Comparison of ENCODE assay signal across 20 cellular contexts in genomic region chr16:23388786-23389185, GRCh38.
"Had no signal": no experiment of that assay in that cellular context is flagged by ENCODE, and none has a peak within 500 bp of the region (broad histone marks: within the 10 kb centered on the region; RNA-seq: fewer than 3 reads in every experiment).

No MANE protein-coding gene starts in this region.

- H3K27ac Mint-ChIP-seq: activated CD8-positive, alpha-beta memory T cell treated with anti-CD3 and anti-CD28 coated beads, Interleukin-2, amount 10 ng/mL, durations not matched to agents 7 days and 5 days; activated naive CD4-positive, alpha-beta T cell treated with anti-CD3 and anti-CD28 coated beads, Interleukin-2, amount 50 U/mL, for 24 hours; activated T-cell treated with anti-CD3 and anti-CD28 coated beads, Interleukin-2, amount 50 U/mL, for 24 hours; activated T-helper 1 cell treated with anti-CD3 and anti-CD28 coated beads, Interleukin-12 subunit alpha, Interleukin-12 subunit beta, Interleukin-2, Interleukin-4 antibody, amounts not matched to agents 30 ng/mL and 10 ng/mL and 1 ng/mL, durations not matched to agents 14 hours and 24 hours and 36 hours; T-helper 1 cell treated with Interleukin-12 subunit alpha and Interleukin-12 subunit beta and Interleukin-4 antibody, amounts not matched to agents 30 μg/mL and 1 μg/mL, for 36 hours had no signal

- H3K9me3 Mint-ChIP-seq: activated naive CD4-positive, alpha-beta T cell treated with anti-CD3 and anti-CD28 coated beads, Interleukin-2, amount 50 U/mL, for 24 hours; activated T-cell treated with anti-CD3 and anti-CD28 coated beads, Interleukin-2, amount 50 U/mL, for 24 hours; activated T-helper 1 cell treated with anti-CD3 and anti-CD28 coated beads, Interleukin-12 subunit alpha, Interleukin-12 subunit beta, Interleukin-2, Interleukin-4 antibody, amounts not matched to agents 30 ng/mL and 10 ng/mL and 1 ng/mL, durations not matched to agents 14 hours and 24 hours and 36 hours; T-helper 1 cell treated with Interleukin-12 subunit alpha and Interleukin-12 subunit beta and Interleukin-4 antibody, amounts not matched to agents 30 μg/mL and 1 μg/mL, for 36 hours had no signal

- H3K27me3 Mint-ChIP-seq: activated CD8-positive, alpha-beta memory T cell treated with anti-CD3 and anti-CD28 coated beads, Interleukin-2, amount 10 ng/mL, durations not matched to agents 7 days and 5 days; activated naive CD4-positive, alpha-beta T cell treated with anti-CD3 and anti-CD28 coated beads, Interleukin-2, amount 50 U/mL, for 24 hours; activated T-cell treated with anti-CD3 and anti-CD28 coated beads, Interleukin-2, amount 50 U/mL, for 24 hours had no signal

- H3K27ac ChIP-seq: Peyer's patch had no signal

- H3K4me3 Mint-ChIP-seq: activated CD8-positive, alpha-beta memory T cell treated with anti-CD3 and anti-CD28 coated beads, Interleukin-2, amount 10 ng/mL, durations not matched to agents 7 days and 5 days; activated naive CD4-positive, alpha-beta T cell treated with anti-CD3 and anti-CD28 coated beads, Interleukin-2, amount 50 U/mL, for 24 hours; activated T-cell treated with anti-CD3 and anti-CD28 coated beads, Interleukin-2, amount 50 U/mL, for 24 hours; activated T-helper 1 cell treated with anti-CD3 and anti-CD28 coated beads, Interleukin-12 subunit alpha, Interleukin-12 subunit beta, Interleukin-2, Interleukin-4 antibody, amounts not matched to agents 30 ng/mL and 10 ng/mL and 1 ng/mL, durations not matched to agents 14 hours and 24 hours and 36 hours; T-helper 1 cell treated with Interleukin-12 subunit alpha and Interleukin-12 subunit beta and Interleukin-4 antibody, amounts not matched to agents 30 μg/mL and 1 μg/mL, for 36 hours had no signal

- ATAC-seq: activated CD8-positive, alpha-beta memory T cell treated with anti-CD3 and anti-CD28 coated beads, Interleukin-2, amount 10 ng/mL, durations not matched to agents 7 days and 5 days had no signal

- DNase-seq: activated CD4-positive, alpha-beta T cell treated with anti-CD3 and anti-CD28 coated beads for 48 hours; activated CD4-positive, alpha-beta T cell treated with anti-CD3 and anti-CD28 coated beads, Interleukin-2, amount 50 U/mL, for 48 hours; activated CD4-positive, CD25-positive, alpha-beta regulatory T cell treated with anti-CD3 and anti-CD28 coated beads, Interleukin-2, amount 50 U/mL, for 72 hours; activated CD8-positive, alpha-beta memory T cell treated with anti-CD3 and anti-CD28 coated beads, Interleukin-2, amount 10 ng/mL, durations not matched to agents 7 days and 5 days; activated effector memory CD4-positive, alpha-beta T cell treated with Interleukin-2 at 50 U/mL for 16 hours; activated naive CD4-positive, alpha-beta T cell; activated T-cell treated with anti-CD3 and anti-CD28 coated beads, Interleukin-2, amount 50 U/mL, for 24 hours; Kasumi-1; NCI-H1105 treated with DMSO at 0.1 percent for 48 hours; NCI-H1436 treated with DMSO at 0.1 percent for 48 hours; NCI-H187; NCI-H2081; NCI-H510A treated with DMSO at 0.1 percent for 48 hours; NCI-H69; NK-92 treated with Interleukin-12 subunit alpha and Interleukin-12 subunit beta, amount 100 ng/mL, for 24 hours; SHP77 treated with DMSO at 0.1 percent for 48 hours had no signal

- H3K4me1 Mint-ChIP-seq: activated CD8-positive, alpha-beta memory T cell treated with anti-CD3 and anti-CD28 coated beads, Interleukin-2, amount 10 ng/mL, durations not matched to agents 7 days and 5 days; activated naive CD4-positive, alpha-beta T cell treated with anti-CD3 and anti-CD28 coated beads, Interleukin-2, amount 50 U/mL, for 24 hours had no signal
